1 cellular context compared by ENCODE assay signal in the genomic region with DNA sequence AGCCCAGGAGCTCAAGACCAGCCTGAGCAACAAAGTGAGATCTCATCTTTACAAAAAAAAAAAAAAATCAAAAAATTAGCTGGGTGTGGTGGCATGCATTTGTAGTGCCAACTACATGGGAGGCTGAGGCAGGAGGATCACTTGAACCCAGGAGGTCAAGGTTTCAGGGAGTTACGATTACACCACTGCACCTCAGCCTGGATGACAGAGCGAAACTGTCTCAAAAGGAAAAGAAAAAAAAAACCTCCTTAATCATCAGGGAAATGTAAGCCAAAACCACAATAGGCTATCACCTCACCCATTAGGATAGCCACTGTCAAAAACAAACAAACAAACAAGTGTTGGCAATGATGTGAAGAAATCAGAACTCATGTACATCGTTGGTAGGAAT.
TF ChIP-seq lines count a peak whose summit lies in the region.

No MANE protein-coding gene starts in this region.

TF ChIP-seq in GM12878, 131 proteins besides CTCF, POLR2A, EP300 and RAD21:
- TF ChIP-seq, protein P1, sequence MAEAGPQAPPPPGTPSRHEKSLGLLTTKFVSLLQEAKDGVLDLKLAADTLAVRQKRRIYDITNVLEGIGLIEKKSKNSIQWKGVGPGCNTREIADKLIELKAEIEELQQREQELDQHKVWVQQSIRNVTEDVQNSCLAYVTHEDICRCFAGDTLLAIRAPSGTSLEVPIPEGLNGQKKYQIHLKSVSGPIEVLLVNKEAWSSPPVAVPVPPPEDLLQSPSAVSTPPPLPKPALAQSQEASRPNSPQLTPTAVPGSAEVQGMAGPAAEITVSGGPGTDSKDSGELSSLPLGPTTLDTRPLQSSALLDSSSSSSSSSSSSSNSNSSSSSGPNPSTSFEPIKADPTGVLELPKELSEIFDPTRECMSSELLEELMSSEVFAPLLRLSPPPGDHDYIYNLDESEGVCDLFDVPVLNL (IDR thresholded peaks at IDR 0.05; ENCODE audit: low read depth, low read length) = no peak
- TF ChIP-seq ETV6 (conservative IDR thresholded peaks at IDR 0.05 in 1 of 2, IDR thresholded peaks at IDR 0.05 in 1 of 2; ENCODE audit: borderline replicate concordance in 1 of 2, low read depth in 1 of 2) (no peak), SP1 (IDR thresholded peaks at IDR 0.05; ENCODE audit: low read depth, low read length) (no peak), PAX8 (IDR thresholded peaks at IDR 0.05) (no peak), ZNF24 (IDR thresholded peaks at IDR 0.05) (no peak), ATF7 (IDR thresholded peaks at IDR 0.05; ENCODE audit: low read depth) (no peak), PBX3 (IDR thresholded peaks at IDR 0.05; ENCODE audit: insufficient replicate concordance, low read depth, low read length) (no peak), GABPA (IDR thresholded peaks at IDR 0.05; ENCODE audit: low read depth) (no peak), ZBED1 (IDR thresholded peaks at IDR 0.05; ENCODE audit: borderline replicate concordance) (no peak), BRCA1 (IDR thresholded peaks at IDR 0.05; ENCODE audit: low read depth, low read length) (no peak), PAX5 (IDR thresholded peaks at IDR 0.05; ENCODE audit: borderline replicate concordance, low read depth, low read length) (no peak), BHLHE40 (IDR thresholded peaks at IDR 0.05; ENCODE audit: borderline replicate concordance in 1 of 2, low read depth in 2 of 2, low read length in 1 of 2) (no peak), ASH2L (IDR thresholded peaks at IDR 0.05; ENCODE audit: borderline replicate concordance, low read depth) (no peak), EZH2 (IDR thresholded peaks at IDR 0.05; ENCODE audit: borderline replicate concordance, control insufficient read depth, low read depth, low read length) (no peak), ZNF687 (IDR thresholded peaks at IDR 0.05) (no peak), TCF12 (IDR thresholded peaks at IDR 0.05; ENCODE audit: low read depth, low read length) (no peak)
- TF ChIP-seq, protein P2, sequence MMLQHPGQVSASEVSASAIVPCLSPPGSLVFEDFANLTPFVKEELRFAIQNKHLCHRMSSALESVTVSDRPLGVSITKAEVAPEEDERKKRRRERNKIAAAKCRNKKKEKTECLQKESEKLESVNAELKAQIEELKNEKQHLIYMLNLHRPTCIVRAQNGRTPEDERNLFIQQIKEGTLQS (IDR thresholded peaks at IDR 0.05; ENCODE audit: borderline replicate concordance, extremely low read depth, low read depth, low read length) = no peak
- TF ChIP-seq, protein P3, sequence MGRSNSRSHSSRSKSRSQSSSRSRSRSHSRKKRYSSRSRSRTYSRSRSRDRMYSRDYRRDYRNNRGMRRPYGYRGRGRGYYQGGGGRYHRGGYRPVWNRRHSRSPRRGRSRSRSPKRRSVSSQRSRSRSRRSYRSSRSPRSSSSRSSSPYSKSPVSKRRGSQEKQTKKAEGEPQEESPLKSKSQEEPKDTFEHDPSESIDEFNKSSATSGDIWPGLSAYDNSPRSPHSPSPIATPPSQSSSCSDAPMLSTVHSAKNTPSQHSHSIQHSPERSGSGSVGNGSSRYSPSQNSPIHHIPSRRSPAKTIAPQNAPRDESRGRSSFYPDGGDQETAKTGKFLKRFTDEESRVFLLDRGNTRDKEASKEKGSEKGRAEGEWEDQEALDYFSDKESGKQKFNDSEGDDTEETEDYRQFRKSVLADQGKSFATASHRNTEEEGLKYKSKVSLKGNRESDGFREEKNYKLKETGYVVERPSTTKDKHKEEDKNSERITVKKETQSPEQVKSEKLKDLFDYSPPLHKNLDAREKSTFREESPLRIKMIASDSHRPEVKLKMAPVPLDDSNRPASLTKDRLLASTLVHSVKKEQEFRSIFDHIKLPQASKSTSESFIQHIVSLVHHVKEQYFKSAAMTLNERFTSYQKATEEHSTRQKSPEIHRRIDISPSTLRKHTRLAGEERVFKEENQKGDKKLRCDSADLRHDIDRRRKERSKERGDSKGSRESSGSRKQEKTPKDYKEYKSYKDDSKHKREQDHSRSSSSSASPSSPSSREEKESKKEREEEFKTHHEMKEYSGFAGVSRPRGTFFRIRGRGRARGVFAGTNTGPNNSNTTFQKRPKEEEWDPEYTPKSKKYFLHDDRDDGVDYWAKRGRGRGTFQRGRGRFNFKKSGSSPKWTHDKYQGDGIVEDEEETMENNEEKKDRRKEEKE (IDR thresholded peaks at IDR 0.05) = no peak
